In the genomic region with DNA sequence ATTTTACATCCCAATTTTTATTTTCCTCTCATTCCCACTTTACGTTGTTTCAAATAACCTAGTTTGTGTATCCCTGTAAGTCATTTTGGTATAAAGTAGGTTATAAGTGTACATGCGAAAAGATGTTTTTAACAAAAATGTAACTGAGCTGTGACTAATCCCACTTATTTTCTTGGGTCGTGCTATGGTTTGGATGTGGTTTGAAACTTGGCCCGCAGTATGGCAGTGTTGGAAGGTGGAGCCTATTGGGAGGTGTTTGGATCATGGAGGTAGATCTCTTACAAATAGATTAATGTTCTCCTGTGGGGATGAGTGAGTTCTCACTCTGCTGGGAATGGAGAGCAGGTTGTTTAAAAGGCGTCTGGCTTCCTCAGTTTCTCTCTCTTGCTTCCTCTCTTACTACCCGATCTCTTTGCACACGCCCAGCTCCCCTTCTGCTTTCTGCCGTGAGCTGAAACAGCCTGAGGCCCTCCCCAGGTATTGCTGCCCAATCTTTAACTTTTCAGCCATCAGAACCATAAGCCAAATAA, we compare ENCODE assay signal across 8 cellular contexts. TPM values are rescaled to one million over a fixed set of nuclear protein-coding genes. Genes with fewer than 3 reads are reported as not detected.
DNase-seq lines count a peak whose midpoint lies in the region; TF ChIP-seq lines count a peak whose summit lies in the region.
"Had no signal": no experiment of that assay in that cellular context is flagged by ENCODE, and none has a peak within 500 bp of the region (broad histone marks: within the 10 kb centered on the region; RNA-seq: fewer than 3 reads in every experiment).

No MANE protein-coding gene starts in this region.

- H3K9me3 ChIP-seq in MM.1S (replicated peaks; ENCODE audit: insufficient read depth, low read length): no peaks in the 10 kb centered on the region

- no peak overlapping the region for H2AFZ ChIP-seq in MM.1S (ENCODE audit: low read length)

- intact Hi-C loops in dorsolateral prefrontal cortex (cut with DNase I): loop anchor here (5.0 to 10.0 kb wide), 6 partner anchors 123 to 695 kb away; partner anchors contain the start of genes TMEM9B (in 2 of the 2), AKIP1 (in 1 of the 2) and IPO7 (in 1 of the 2)

- H3K4me1 Mint-ChIP-seq in osteocyte (ENCODE audit: unreplicated experiment): peaks cover 38% of the 10 kb centered on the region

- H3K4me2 ChIP-seq in MM.1S (ENCODE audit: low read depth, low read length): peak overlapping the region; percentile 76

- peaks cover 51% of the 10 kb centered on the region for H3F3A ChIP-seq in MM.1S (ENCODE audit: insufficient read depth, low read length)

- H3K4me3 ChIP-seq in GM12864 (ENCODE audit: low read depth, low read length) (peak overlapping the region; percentile 61), MM.1S (ENCODE audit: low read length) (peak overlapping the region; percentile 80), dorsolateral prefrontal cortex (peak overlapping the region in 30 of 59 donors; percentile 58 to 96 (median 78))

- H3K9me3 Mint-ChIP-seq in osteocyte (ENCODE audit: unreplicated experiment): no peaks in the 10 kb centered on the region

- peak overlapping the region; percentile 97 for H3K27ac Mint-ChIP-seq in osteocyte (ENCODE audit: unreplicated experiment)

- H3K9me2 ChIP-seq in MM.1S (replicated peaks; ENCODE audit: insufficient read depth, low read length): no peaks in the 10 kb centered on the region

- TF ChIP-seq CTCF in GM12864 (IDR thresholded peaks at IDR 0.05; ENCODE audit: low read depth, low read length, missing control alignments): no peak
- TF ChIP-seq CTCF in MM.1S (IDR thresholded peaks at IDR 0.05; ENCODE audit: low read length): no peak
- no peak for TF ChIP-seq CTCF in dorsolateral prefrontal cortex (IDR thresholded peaks at IDR 0.05 in 54 of 56, conservative IDR thresholded peaks at IDR 0.05 in 2 of 56; ENCODE audit: low read depth in 1 of 56, partially characterized antibody in 56 of 56)
- TF ChIP-seq CTCF in osteocyte (IDR thresholded peaks at IDR 0.05): no peak

- H3K36me3 ChIP-seq in MM.1S (replicated peaks; ENCODE audit: insufficient read depth, low read length): 0 out of 2 replicates have a peak, but pooled peaks cover 11% of the 10 kb centered on the region

- H4K20me1 ChIP-seq in MM.1S (ENCODE audit: insufficient read depth, low read length): 0 out of 2 replicates have a peak, but pooled peaks cover 6% of the 10 kb centered on the region

- H3K27me3 ChIP-seq in MM.1S (replicated peaks; ENCODE audit: insufficient read depth, low read length) (no peaks in the 10 kb centered on the region), dorsolateral prefrontal cortex (no peaks in the 10 kb centered on the region)

- peaks cover 29% of the 10 kb centered on the region for H3K4me1 ChIP-seq in MM.1S (ENCODE audit: low read length)

- H3K27me3 Mint-ChIP-seq in osteocyte (ENCODE audit: unreplicated experiment): no peaks in the 10 kb centered on the region

- no peak for DNase-seq in GM12864 (ENCODE audit: low read depth)
- DNase-seq in MM.1S: no peak
- DNase-seq in dorsolateral prefrontal cortex: no peak
- DNase-seq in osteocyte (ENCODE audit: extremely low spot score, unreplicated experiment): no peak
- no peak for DNase-seq in MV-4-11 (lab: John Stamatoyannopoulos, UW)
- DNase-seq in stimulated activated CD4-positive, alpha-beta T cell treated with anti-CD3 and anti-CD28 coated beads, Interleukin-2, amount 100 ng/mL, for 48 hours: no peak
- no peak for DNase-seq in NK-92 treated with Interleukin-12 subunit alpha and Interleukin-12 subunit beta, amount 100 ng/mL, for 24 hours (lab: John Stamatoyannopoulos, UW)
- DNase-seq: foreskin fibroblast had no signal

- H3K79me2 ChIP-seq in MM.1S (ENCODE audit: low read length): peaks cover 34% of the 10 kb centered on the region

- peak overlapping the region; percentile 53; the same call in 1 of the 2 replicates for H3K9ac ChIP-seq in MM.1S (ENCODE audit: low read length)

- peak overlapping the region; percentile 91 for H3K4me3 Mint-ChIP-seq in osteocyte (ENCODE audit: unreplicated experiment)

- peak overlapping the region; percentile 88; the same call in 1 of the 2 replicates for H3K27ac ChIP-seq in MM.1S (ENCODE audit: low read length)
- H3K27ac ChIP-seq in dorsolateral prefrontal cortex: peak overlapping the region in 2 of 59 donors; percentile 83 to 85

- H3K36me3 Mint-ChIP-seq in osteocyte (ENCODE audit: unreplicated experiment): peaks cover 49% of the 10 kb centered on the region

RNA-seq across cellular contexts. Expression of gene RPL27A, which starts 7.2 kb away (rescaled TPM):
- total RNA-seq in dorsolateral prefrontal cortex (100 to 1,000 TPM; 155 to 321 (median 208) TPM), osteocyte (750 and 815 TPM in 2 replicates)

RNA-seq across cellular contexts. Expression of gene TRIM66, which starts 7.3 kb away (rescaled TPM):
- total RNA-seq in dorsolateral prefrontal cortex: 10 to 100 TPM in 119 of 120 experiments, 1 to 10 TPM in 1; 9.2 to 31.7 (median 18.5) TPM
- total RNA-seq in osteocyte: 10.0 and 10.2 TPM in 2 replicates
